8 cellular contexts compared by ENCODE assay signal in the genomic region with DNA sequence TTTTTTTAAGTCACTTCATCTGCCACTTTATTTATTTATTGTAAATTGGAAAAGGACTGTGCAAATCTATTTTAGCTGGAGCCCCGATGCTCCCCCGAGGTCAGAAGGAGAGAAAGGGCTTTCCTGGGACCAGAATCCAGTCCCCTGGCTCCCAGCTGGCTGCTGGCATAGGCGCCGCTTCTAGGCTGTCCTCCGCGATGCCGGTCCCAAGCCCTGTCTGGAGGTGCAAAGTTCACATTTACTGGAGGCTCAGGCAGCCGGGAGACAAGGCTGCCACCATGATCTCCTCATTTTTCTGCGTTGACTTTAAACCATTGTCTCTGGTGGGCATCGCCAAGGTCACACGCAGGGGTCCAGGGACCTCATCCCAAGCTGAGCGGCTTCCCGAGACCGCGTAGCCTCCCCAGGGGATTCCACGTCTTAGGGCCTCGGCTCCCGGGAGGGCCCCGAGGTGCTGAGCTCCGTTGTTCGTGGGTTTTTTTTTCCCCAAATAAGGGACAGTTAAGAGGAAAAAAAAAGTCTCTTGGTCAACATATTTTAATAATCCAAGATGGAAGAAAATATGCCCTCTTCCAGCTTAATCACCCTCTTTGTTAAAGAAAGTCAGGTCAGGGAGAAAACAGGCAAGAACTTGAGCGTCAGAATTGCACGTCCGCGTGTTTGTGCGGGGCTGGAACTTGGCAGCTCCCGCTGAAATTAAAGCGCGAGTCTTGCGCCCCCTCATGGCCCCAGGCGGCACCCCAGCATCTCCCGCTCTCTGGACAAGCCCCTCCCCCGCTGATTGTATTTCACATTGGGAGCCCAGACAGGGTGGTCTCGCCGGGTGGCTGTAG.
DNase-seq lines count a peak whose midpoint lies in the region; ATAC-seq and TF ChIP-seq lines count a peak whose summit lies in the region.

No MANE protein-coding gene starts in this region.

- no peak for ATAC-seq in HG03097 (IDR thresholded peaks at IDR 0.05; ENCODE audit: low FRiP score, unreplicated experiment)
- no peak for ATAC-seq in GM19324 (IDR thresholded peaks at IDR 0.05; ENCODE audit: low FRiP score, unreplicated experiment)

- DNase-seq in GM13976 (ENCODE audit: low spot score) (peak; percentile 66), activated T-helper 1 cell treated with Interleukin-2 at 50 U/mL for 16 hours (ENCODE audit: low read depth) (peak; percentile 5), glomerular visceral epithelial cell (ENCODE audit: extremely low spot score) (peak; percentile 31), retina (peak; percentile 87), DMS 273 treated with DMSO at 0.1 percent for 48 hours (lab: John Stamatoyannopoulos, UW) (no peak)

- peak; percentile 38; the same call in 1 of the 2 replicates for TF ChIP-seq RAD21 in Ishikawa (IDR thresholded peaks at IDR 0.05; ENCODE audit: low read depth)

- peak; percentile 23 for TF ChIP-seq CTCF in GM13976 (IDR thresholded peaks at IDR 0.05; ENCODE audit: borderline replicate concordance, control extremely low read depth, extremely low read depth, insufficient read depth, missing control alignments)

- no peak for TF ChIP-seq EP300 in Ishikawa (IDR thresholded peaks at IDR 0.05; ENCODE audit: borderline replicate concordance)

- in situ Hi-C loops in GM13976 (cut with MboI; ENCODE audit: low sequenced_read_pairs, unreplicated experiment) = no loop called here

TF ChIP-seq in Ishikawa, 13 proteins besides CTCF, POLR2A, EP300 and RAD21:
- TF ChIP-seq FOXM1 (IDR thresholded peaks at IDR 0.05; ENCODE audit: borderline replicate concordance, low read depth) = no peak
- TF ChIP-seq, protein P1, sequence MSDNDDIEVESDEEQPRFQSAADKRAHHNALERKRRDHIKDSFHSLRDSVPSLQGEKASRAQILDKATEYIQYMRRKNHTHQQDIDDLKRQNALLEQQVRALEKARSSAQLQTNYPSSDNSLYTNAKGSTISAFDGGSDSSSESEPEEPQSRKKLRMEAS (IDR thresholded peaks at IDR 0.05) = peak; percentile 81
